Comparison of ENCODE assay signal across 12 cellular contexts in the genomic region with DNA sequence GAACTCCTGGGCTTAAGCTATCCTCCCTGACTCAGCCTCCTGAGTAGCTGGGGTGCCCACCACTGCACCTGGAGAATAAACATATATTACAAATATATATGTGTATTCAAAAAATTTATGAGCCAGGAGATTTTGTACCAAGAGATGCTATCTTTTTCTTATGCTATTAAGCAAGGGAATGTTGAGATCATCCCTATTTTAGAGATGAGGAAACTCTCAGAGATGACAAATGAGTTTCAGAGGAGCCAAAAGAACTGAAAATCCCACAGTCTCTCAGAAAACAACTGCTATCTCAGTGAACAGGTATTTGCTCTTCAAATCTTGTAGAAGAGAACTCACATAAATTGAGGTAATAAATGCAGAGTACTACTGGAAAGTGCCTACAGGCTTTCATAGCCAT. TPM values are rescaled to one million over a fixed set of nuclear protein-coding genes. Genes with fewer than 3 reads are reported as not detected.
DNase-seq lines count a peak whose midpoint lies in the region; ATAC-seq and TF ChIP-seq lines count a peak whose summit lies in the region.
"Had no signal": no experiment of that assay in that cellular context is flagged by ENCODE, and none has a peak within 500 bp of the region (broad histone marks: within the 10 kb centered on the region; RNA-seq: fewer than 3 reads in every experiment).

No MANE protein-coding gene starts in this region.

- CTCF ChIA-PET in MCF 10A (lab: Yijun Ruan, JAX), result interaction anchor here (0.7 kb wide), 1 partner anchor 25 kb away, joined by 3 read pairs; no protein-coding TSS in a partner anchor

- DNase-seq in breast epithelium (ENCODE audit: low spot score in 2 of 2) (no peak), MCF 10A (ENCODE audit: unreplicated experiment) (no peak), fibroblast of villous mesenchyme (ENCODE audit: low read depth) (peak; percentile 67), osteocyte (ENCODE audit: extremely low spot score, unreplicated experiment) (no peak), aorta (no peak)
- no peak for DNase-seq in activated CD4-positive, CD25-positive, alpha-beta regulatory T cell treated with anti-CD3 and anti-CD28 coated beads, Interleukin-2, amount 50 U/mL, for 72 hours
- DNase-seq: activated CD8-positive, alpha-beta T cell treated with anti-CD3 and anti-CD28 coated beads, Interleukin-2, amount 10 ng/mL, durations not matched to agents 7 days and 5 days; GOT3; NCI-H774 had no signal

- ATAC-seq in aorta (ENCODE audit: low FRiP score) (peak; percentile 60), HG02763 (IDR thresholded peaks at IDR 0.05; ENCODE audit: unreplicated experiment) (no peak), HG02840 (IDR thresholded peaks at IDR 0.05; ENCODE audit: low FRiP score, unreplicated experiment) (no peak)
- ATAC-seq: activated CD8-positive, alpha-beta T cell treated with anti-CD3 and anti-CD28 coated beads, Interleukin-2, amount 10 ng/mL, durations not matched to agents 7 days and 5 days had no signal

- no TSS peak for BruUV-seq in MCF 10A (replicated peaks; lab: Mats Ljungman, UMichigan)

- TF ChIP-seq POLR2A in breast epithelium (IDR thresholded peaks at IDR 0.05), result no peak

- no peaks in the 10 kb centered on the region for H3K4me1 ChIP-seq in breast epithelium
- no peaks in the 10 kb centered on the region for H3K4me1 ChIP-seq in aorta (ENCODE audit: control insufficient read depth in 1 of 2, insufficient read depth in 2 of 2, low read length in 2 of 2)
- H3K4me1 ChIP-seq: neural progenitor cell had no signal

- TF ChIP-seq CTCF in breast epithelium (IDR thresholded peaks at IDR 0.05), result no peak
- TF ChIP-seq CTCF in MCF 10A (IDR thresholded peaks at IDR 0.05; ENCODE audit: unreplicated experiment), result no peak
- no peak for TF ChIP-seq CTCF in fibroblast of villous mesenchyme (IDR thresholded peaks at IDR 0.05; ENCODE audit: insufficient read depth, low read depth, low read length)
- TF ChIP-seq CTCF in osteocyte (IDR thresholded peaks at IDR 0.05), result no peak

- H3K4me1 Mint-ChIP-seq in MCF 10A (ENCODE audit: insufficient read depth, unreplicated experiment), result no peaks in the 10 kb centered on the region
- peaks cover 1% of the 10 kb centered on the region for H3K4me1 Mint-ChIP-seq in osteocyte (ENCODE audit: unreplicated experiment)

- H3K36me3 ChIP-seq in breast epithelium, result no peaks in the 10 kb centered on the region
- no peaks in the 10 kb centered on the region for H3K36me3 ChIP-seq in aorta (ENCODE audit: control insufficient read depth in 1 of 2, insufficient read depth in 2 of 2, low read length in 1 of 2)

- no peaks in the 10 kb centered on the region for H3K9me3 ChIP-seq in breast epithelium
- H3K9me3 ChIP-seq in aorta (ENCODE audit: control insufficient read depth, low read length), result no peaks in the 10 kb centered on the region

- H3K27ac ChIP-seq in breast epithelium (peak overlapping the region; percentile 83 to 89), aorta (ENCODE audit: low read depth in 1 of 2, low read length in 2 of 2) (no peak overlapping the region)
- H3K27ac ChIP-seq: neural progenitor cell had no signal

- POLR2A ChIA-PET in MCF 10A (lab: Yijun Ruan, JAX), result interaction anchor here (1.3 to 1.5 kb wide), 2 partner anchors 15 to 29 kb away, joined by 3 read pairs; no protein-coding TSS in a partner anchor

- H3K4me3 ChIP-seq in breast epithelium, result peak overlapping the region in 1 of 3 donors; percentile 31
- H3K4me3 ChIP-seq in fibroblast of villous mesenchyme (ENCODE audit: low read depth, low read length), result no peak overlapping the region
- H3K4me3 ChIP-seq in aorta (ENCODE audit: low read length in 2 of 2), result no peak overlapping the region
- H3K4me3 ChIP-seq: neural progenitor cell had no signal

- no peaks in the 10 kb centered on the region for H3K27me3 ChIP-seq in breast epithelium
- no peaks in the 10 kb centered on the region for H3K27me3 ChIP-seq in aorta (ENCODE audit: control insufficient read depth in 1 of 2, insufficient read depth in 2 of 2, low read length in 1 of 2)
- H3K27me3 ChIP-seq: neural progenitor cell had no signal

- H3K9me3 Mint-ChIP-seq in MCF 10A (ENCODE audit: unreplicated experiment) (peaks cover 10% of the 10 kb centered on the region), osteocyte (ENCODE audit: unreplicated experiment) (peaks cover 14% of the 10 kb centered on the region)

- H3K27ac Mint-ChIP-seq in MCF 10A (ENCODE audit: low read depth, unreplicated experiment) (no peak overlapping the region), osteocyte (ENCODE audit: unreplicated experiment) (peak overlapping the region; percentile 14)
- H3K27ac Mint-ChIP-seq: activated CD8-positive, alpha-beta T cell treated with anti-CD3 and anti-CD28 coated beads, Interleukin-2, amount 10 ng/mL, durations not matched to agents 7 days and 5 days; neural progenitor cell had no signal

- H3K4me3 Mint-ChIP-seq in MCF 10A (ENCODE audit: unreplicated experiment) (no peak overlapping the region), osteocyte (ENCODE audit: unreplicated experiment) (no peak overlapping the region)
- H3K4me3 Mint-ChIP-seq: activated CD8-positive, alpha-beta T cell treated with anti-CD3 and anti-CD28 coated beads, Interleukin-2, amount 10 ng/mL, durations not matched to agents 7 days and 5 days; neural progenitor cell had no signal

- intact Hi-C loops in breast epithelium (cut with DNase I; ENCODE audit: low total_unique reads) (no loop called here), MCF 10A (cut with micrococcal nuclease) (no loop called here), aorta (cut with DNase I) (no loop called here)

- H3K27me3 Mint-ChIP-seq in MCF 10A (ENCODE audit: insufficient read depth, unreplicated experiment) (no peaks in the 10 kb centered on the region), osteocyte (ENCODE audit: unreplicated experiment) (no peaks in the 10 kb centered on the region)

- peaks cover 38% of the 10 kb centered on the region for H3K36me3 Mint-ChIP-seq in MCF 10A (ENCODE audit: insufficient read depth, unreplicated experiment)
- H3K36me3 Mint-ChIP-seq in osteocyte (ENCODE audit: unreplicated experiment), result peaks cover 37% of the 10 kb centered on the region

RNA-seq across cellular contexts. Expression of gene ANAPC16, which starts 29.6 kb away (rescaled TPM):
- total RNA-seq in breast epithelium (100 to 1,000 TPM; 104 to 155 (median 112) TPM), MCF 10A (2022) (97.0 and 110 TPM in 2 replicates), fibroblast of villous mesenchyme (43.2 and 66.1 TPM in 2 replicates), osteocyte (61.7 and 70.3 TPM in 2 replicates), aorta (10 to 100 TPM; 70.7 to 75.7 TPM)
- 100 to 1,000 TPM; 165 to 281 TPM for polyA plus RNA-seq in aorta

RNA-seq across cellular contexts. Expression of gene ASCC1, which starts 29.9 kb away (rescaled TPM):
- total RNA-seq in breast epithelium (10 to 100 TPM; 28.5 to 42.9 (median 29.6) TPM), MCF 10A (2022) (26.3 and 31.6 TPM in 2 replicates), fibroblast of villous mesenchyme (32.5 and 41.0 TPM in 2 replicates), osteocyte (39.1 and 40.6 TPM in 2 replicates), aorta (10 to 100 TPM; 23.3 to 32.3 TPM)
- 10 to 100 TPM; 19.7 to 22.3 TPM for polyA plus RNA-seq in aorta

Comparison
In these comparisons a context has a peak if more than half of its experiments do, and no peak if none do; other contexts are left out.
1. H3K27ac ChIP-seq: peak in breast epithelium (2 of 2); none in aorta (0 of 2).